In genomic region chr3:81249540-81250029, GRCh38 we compare ENCODE assay signal across 11 cellular contexts.
A peak's percentile ranks its signal among the peaks of the same experiment; 100 is the strongest.
DNase-seq lines count a peak whose midpoint lies in the region; ATAC-seq, FAIRE-seq and TF ChIP-seq lines count a peak whose summit lies in the region.
"Had no signal": no experiment of that assay in that cellular context is flagged by ENCODE, and none has a peak within 500 bp of the region (broad histone marks: within the 10 kb centered on the region; RNA-seq: fewer than 3 reads in every experiment).

No MANE protein-coding gene starts in this region.

- H3K9me3 Mint-ChIP-seq in stimulated activated effector memory CD8-positive, alpha-beta T cell treated with anti-CD3 and anti-CD28 coated beads, Interleukin-12 subunit alpha, Interleukin-12 subunit beta, amount 100 ng/mL, for 72 hours: peaks cover 10% of the 10 kb centered on the region

- no peak overlapping the region for H3K4me3 Mint-ChIP-seq in stimulated activated effector memory CD8-positive, alpha-beta T cell treated with anti-CD3 and anti-CD28 coated beads, Interleukin-12 subunit alpha, Interleukin-12 subunit beta, amount 100 ng/mL, for 72 hours
- H3K4me3 Mint-ChIP-seq: activated B cell treated with CpG ODN at 0.5 μM for 24 hours; CD8-positive, alpha-beta memory T cell had no signal

- ATAC-seq in GM21390 (IDR thresholded peaks at IDR 0.05; ENCODE audit: unreplicated experiment) (peak; percentile 61), HG03442 (IDR thresholded peaks at IDR 0.05; ENCODE audit: unreplicated experiment) (peak; percentile 76)
- ATAC-seq in stimulated activated effector memory CD8-positive, alpha-beta T cell treated with anti-CD3 and anti-CD28 coated beads, Interleukin-12 subunit alpha, Interleukin-12 subunit beta, amount 100 ng/mL, for 72 hours: no peak

- no peak for FAIRE-seq in bronchial epithelial cell (lab: Jason Lieb, UNC)

- H3K36me3 Mint-ChIP-seq in stimulated activated effector memory CD8-positive, alpha-beta T cell treated with anti-CD3 and anti-CD28 coated beads, Interleukin-12 subunit alpha, Interleukin-12 subunit beta, amount 100 ng/mL, for 72 hours: no peaks in the 10 kb centered on the region
- H3K36me3 Mint-ChIP-seq: CD8-positive, alpha-beta memory T cell had no signal

- H3K4me1 Mint-ChIP-seq in stimulated activated effector memory CD8-positive, alpha-beta T cell treated with anti-CD3 and anti-CD28 coated beads, Interleukin-12 subunit alpha, Interleukin-12 subunit beta, amount 100 ng/mL, for 72 hours: no peaks in the 10 kb centered on the region
- H3K4me1 Mint-ChIP-seq: activated B cell treated with CpG ODN at 0.5 μM for 24 hours; CD8-positive, alpha-beta memory T cell had no signal

- DNase-seq in AG20443 (ENCODE audit: low spot score) (peak; percentile 7), bronchial epithelial cell (ENCODE audit: low read depth) (peak; percentile 92), T-helper 2 cell (no peak), Ammon's horn (ENCODE audit: low spot score) (no peak), D341Med (ENCODE audit: low spot score) (no peak)
- no peak for DNase-seq in stimulated activated effector memory CD8-positive, alpha-beta T cell treated with anti-CD3 and anti-CD28 coated beads, Interleukin-12 subunit alpha, Interleukin-12 subunit beta, amount 100 ng/mL, for 72 hours (ENCODE audit: low spot score in 2 of 2)
- DNase-seq: activated B cell treated with CpG ODN at 0.5 μM for 24 hours; CD8-positive, alpha-beta memory T cell had no signal

- no peak overlapping the region for H3K27ac Mint-ChIP-seq in stimulated activated effector memory CD8-positive, alpha-beta T cell treated with anti-CD3 and anti-CD28 coated beads, Interleukin-12 subunit alpha, Interleukin-12 subunit beta, amount 100 ng/mL, for 72 hours
- H3K27ac Mint-ChIP-seq: activated B cell treated with CpG ODN at 0.5 μM for 24 hours; CD8-positive, alpha-beta memory T cell had no signal

- TF ChIP-seq CTCF in bronchial epithelial cell (IDR thresholded peaks at IDR 0.05; ENCODE audit: insufficient read depth, low read length, severe bottlenecking): no peak

- H3K36me3 ChIP-seq in bronchial epithelial cell (ENCODE audit: control insufficient read depth, insufficient read depth, low read length): no peaks in the 10 kb centered on the region
- H3K36me3 ChIP-seq: neutrophil had no signal

- no peaks in the 10 kb centered on the region for H3K27me3 ChIP-seq in bronchial epithelial cell (ENCODE audit: control insufficient read depth, insufficient read depth, low read length)
- H3K27me3 ChIP-seq: neutrophil had no signal

- H3K4me3 ChIP-seq in bronchial epithelial cell (ENCODE audit: low read depth, low read length): no peak overlapping the region

Comparison
In these comparisons a context has a peak if more than half of its experiments do, and no peak if none do; other contexts are left out.
1. DNase-seq: peak in AG20443 (single experiment) and bronchial epithelial cell (single experiment); none in stimulated activated effector memory CD8-positive, alpha-beta T cell treated with anti-CD3 and anti-CD28 coated beads, Interleukin-12 subunit alpha, Interleukin-12 subunit beta, amount 100 ng/mL, for 72 hours (0 of 2), T-helper 2 cell (0 of 5), Ammon's horn (single experiment) and D341Med (single experiment).